ENCODE assay signal across 19 cellular contexts in the genomic region with DNA sequence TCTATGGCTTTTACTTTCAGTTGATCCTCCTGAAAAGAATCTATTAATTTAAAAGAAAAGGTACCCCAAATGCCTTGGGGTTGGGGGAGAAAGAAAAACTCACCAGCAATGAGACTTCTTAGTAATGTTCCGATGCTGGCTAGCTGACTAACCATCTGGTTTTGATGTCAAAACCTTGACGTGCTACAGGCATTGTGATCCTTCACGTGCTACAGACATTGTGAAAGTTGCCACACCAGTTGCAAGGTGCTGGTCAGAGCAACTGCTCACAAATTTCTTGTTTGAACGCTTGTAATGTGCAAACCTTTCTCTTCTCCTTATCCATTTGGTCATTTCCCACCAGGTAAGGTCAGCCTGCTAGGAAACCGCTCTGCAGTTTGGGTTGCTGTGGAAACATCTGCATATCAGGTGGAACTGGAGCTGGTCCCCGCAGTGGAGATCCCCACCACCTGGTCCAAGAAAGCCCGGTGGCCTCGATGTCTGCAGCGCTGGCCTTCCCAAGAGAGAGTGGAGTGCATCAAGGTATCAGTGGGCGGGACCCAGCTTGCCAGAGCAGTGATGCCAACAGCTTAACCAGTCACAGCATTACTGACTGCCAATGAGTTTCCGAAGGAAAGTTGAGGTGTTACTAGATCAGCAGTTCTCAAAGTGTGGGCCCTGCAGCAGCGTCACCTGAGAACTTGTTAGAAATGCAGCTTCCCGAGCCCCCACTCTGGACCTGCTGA. TPM values are rescaled to one million over a fixed set of nuclear protein-coding genes. Genes with fewer than 3 reads are reported as not detected.
DNase-seq lines count a peak whose midpoint lies in the region; ATAC-seq, FAIRE-seq and TF ChIP-seq lines count a peak whose summit lies in the region.
"Had no signal": no experiment of that assay in that cellular context is flagged by ENCODE, and none has a peak within 500 bp of the region (broad histone marks: within the 10 kb centered on the region; RNA-seq: fewer than 3 reads in every experiment).

No MANE protein-coding gene starts in this region.

- POLR2A ChIA-PET in naive thymus-derived CD8-positive, alpha-beta T cell (lab: Charles Lee), result no interaction called here

- H3K9me3 ChIP-seq in GM23248 (ENCODE audit: low read depth) (no peaks in the 10 kb centered on the region), gastroesophageal sphincter (no peaks in the 10 kb centered on the region)
- H3K9me3 ChIP-seq: A549, Peyer's patch had no signal

- no peak overlapping the region for H3K4me2 ChIP-seq in GM23248 (ENCODE audit: unreplicated experiment)
- H3K4me2 ChIP-seq: A549 had no signal

- no peak overlapping the region for H3K27ac Mint-ChIP-seq in activated CD4-positive, alpha-beta T cell treated with anti-CD3 and anti-CD28 coated beads, Interleukin-2, amount 10 ng/mL, durations not matched to agents 24 days and 14 days
- peak overlapping the region in 4 of 10 donors; percentile 79 to 90 (median 84) for H3K27ac Mint-ChIP-seq in naive thymus-derived CD8-positive, alpha-beta T cell
- H3K27ac Mint-ChIP-seq: CD14-positive monocyte had no signal

- no peak for TF ChIP-seq CTCF in gastroesophageal sphincter (IDR thresholded peaks at IDR 0.05)

- intact Hi-C loops in activated CD4-positive, alpha-beta T cell treated with anti-CD3 and anti-CD28 coated beads, Interleukin-2, amount 10 ng/mL, durations not matched to agents 24 days and 14 days (cut with micrococcal nuclease), result no loop called here

- no peak overlapping the region for H2AFZ ChIP-seq in GM23248

- H3K4me3 Mint-ChIP-seq in activated CD4-positive, alpha-beta T cell treated with anti-CD3 and anti-CD28 coated beads, Interleukin-2, amount 10 ng/mL, durations not matched to agents 24 days and 14 days, result no peak overlapping the region
- peak overlapping the region in 9 of 10 donors; percentile 15 to 81 (median 48) for H3K4me3 Mint-ChIP-seq in naive thymus-derived CD8-positive, alpha-beta T cell
- H3K4me3 Mint-ChIP-seq: CD14-positive monocyte had no signal

- H3K4me1 ChIP-seq in GM23248 (ENCODE audit: insufficient read depth), result peaks cover 14% of the 10 kb centered on the region
- no peaks in the 10 kb centered on the region for H3K4me1 ChIP-seq in gastroesophageal sphincter

- no peak overlapping the region for H3K9ac ChIP-seq in GM23248

- peaks cover 32% of the 10 kb centered on the region for H3K27me3 Mint-ChIP-seq in activated CD4-positive, alpha-beta T cell treated with anti-CD3 and anti-CD28 coated beads, Interleukin-2, amount 10 ng/mL, durations not matched to agents 24 days and 14 days
- H3K27me3 Mint-ChIP-seq in naive thymus-derived CD8-positive, alpha-beta T cell, result peaks cover 3 to 13% (median 7%) of the 10 kb centered on the region in 5 donors

- no peaks in the 10 kb centered on the region for H3K9me3 Mint-ChIP-seq in activated CD4-positive, alpha-beta T cell treated with anti-CD3 and anti-CD28 coated beads, Interleukin-2, amount 10 ng/mL, durations not matched to agents 24 days and 14 days
- no peaks in the 10 kb centered on the region for H3K9me3 Mint-ChIP-seq in naive thymus-derived CD8-positive, alpha-beta T cell
- H3K9me3 Mint-ChIP-seq: CD14-positive monocyte had no signal

- H3K27ac ChIP-seq in GM23248 (no peak overlapping the region), gastroesophageal sphincter (no peak overlapping the region)
- H3K27ac ChIP-seq: A549, Peyer's patch had no signal

- H3K36me3 ChIP-seq in GM23248 (ENCODE audit: low read depth) (no peaks in the 10 kb centered on the region), gastroesophageal sphincter (no peaks in the 10 kb centered on the region)
- H3K36me3 ChIP-seq: Peyer's patch had no signal

- in situ Hi-C loops in GM23248 (cut with MboI), result no loop called here

- H3K9me2 ChIP-seq in GM23248 (ENCODE audit: insufficient read depth), result no peaks in the 10 kb centered on the region

- TF ChIP-seq EP300 in gastroesophageal sphincter (IDR thresholded peaks at IDR 0.05), result no peak

- FAIRE-seq in H54 (lab: Jason Lieb, UNC), result no peak
- FAIRE-seq: A549 had no signal

- H4K20me1 ChIP-seq in GM23248 (ENCODE audit: insufficient read depth), result no peaks in the 10 kb centered on the region

- DNase-seq in activated CD4-positive, alpha-beta T cell treated with anti-CD3 and anti-CD28 coated beads for 48 hours, result peak; percentile 51
- DNase-seq in activated CD4-positive, alpha-beta T cell treated with anti-CD3 and anti-CD28 coated beads, Interleukin-2, amount 10 ng/mL, durations not matched to agents 24 days and 14 days, result no peak
- DNase-seq in GM23248 (peak; percentile 34), amniotic epithelial cell (ENCODE audit: low read depth) (peak; percentile 31), H54 (ENCODE audit: insufficient read length, low spot score) (no peak)
- peak in 1 of 10 donors; percentile 8 for DNase-seq in naive thymus-derived CD8-positive, alpha-beta T cell
- DNase-seq: DMS53, HCEC 1CT, IMR-90, Kasumi-1, NCI-H1417, NCI-H1930, Peyer's patch had no signal

- H3K27me3 ChIP-seq in GM23248 (replicated peaks; ENCODE audit: insufficient read depth) (0 out of 2 replicates have a peak, but pooled peaks cover 5% of the 10 kb centered on the region), gastroesophageal sphincter (peaks cover 32% of the 10 kb centered on the region)
- H3K27me3 ChIP-seq: Peyer's patch had no signal

- no peak overlapping the region for H3K4me3 ChIP-seq in GM23248
- H3K4me3 ChIP-seq in gastroesophageal sphincter, result no peak overlapping the region
- H3K4me3 ChIP-seq: A549, Peyer's patch had no signal

- H3K36me3 Mint-ChIP-seq in activated CD4-positive, alpha-beta T cell treated with anti-CD3 and anti-CD28 coated beads, Interleukin-2, amount 10 ng/mL, durations not matched to agents 24 days and 14 days (ENCODE audit: low read depth), result no peaks in the 10 kb centered on the region
- no peaks in the 10 kb centered on the region for H3K36me3 Mint-ChIP-seq in naive thymus-derived CD8-positive, alpha-beta T cell
- H3K36me3 Mint-ChIP-seq: CD14-positive monocyte had no signal

- ATAC-seq in naive thymus-derived CD8-positive, alpha-beta T cell, result no peak
- ATAC-seq in HG03457 (IDR thresholded peaks at IDR 0.05; ENCODE audit: unreplicated experiment) (no peak), gastroesophageal sphincter (no peak)
- ATAC-seq: A549 had no signal

- H3F3A ChIP-seq in GM23248 (ENCODE audit: insufficient read depth), result peaks cover 11% of the 10 kb centered on the region

- no peak for TF ChIP-seq POLR2A in H54 (IDR thresholded peaks at IDR 0.05; ENCODE audit: low read depth, low read length)
- TF ChIP-seq POLR2A in gastroesophageal sphincter (IDR thresholded peaks at IDR 0.05), result no peak

- H3K79me2 ChIP-seq in GM23248 (ENCODE audit: insufficient read depth), result no peaks in the 10 kb centered on the region

- WGBS in GM23248 (ENCODE audit: low coverage in 1 of 2, low lambda C conversion rate in 2 of 2, missing lambda C conversion rate in 2 of 2), 2 experiments, result 54 to 59% methylated on average over 13 of the region's 13 CpGs
- WGBS in gastroesophageal sphincter (ENCODE audit: low coverage in 1 of 2), 2 donors, result 78 to 89% methylated on average over 6 to 9 of the region's 13 CpGs

- peaks cover 17% of the 10 kb centered on the region for H3K4me1 Mint-ChIP-seq in activated CD4-positive, alpha-beta T cell treated with anti-CD3 and anti-CD28 coated beads, Interleukin-2, amount 10 ng/mL, durations not matched to agents 24 days and 14 days
- H3K4me1 Mint-ChIP-seq in naive thymus-derived CD8-positive, alpha-beta T cell, result peaks cover 20 to 44% (median 37%) of the 10 kb centered on the region in 4 donors

RNA-seq across cellular contexts. Expression of a gene that starts 16.1 kb away (rescaled TPM):
- not detected in 2 replicates for total RNA-seq in activated CD4-positive, alpha-beta T cell treated with anti-CD3 and anti-CD28 coated beads, Interleukin-2, amount 10 ng/mL, durations not matched to agents 24 days and 14 days
- 2.7 TPM in 1 of 2 replicates, not detected in the other for total RNA-seq in GM23248 (2014; rRNA removed; shearing (Covaris generic))
- 0.08 TPM in 1 of 2 replicates, not detected in the other for polyA plus RNA-seq in GM23248 (2016; fragmentation: Nextera tagmentation; extraction: Ambion mirVana)
- total RNA-seq in naive thymus-derived CD8-positive, alpha-beta T cell, result not detected
- polyA plus RNA-seq in naive thymus-derived CD8-positive, alpha-beta T cell, result not detected
- total RNA-seq in gastroesophageal sphincter, result 1 to 10 TPM in 1 of 4 donors, not detected in 3; 1.3 TPM
- total RNA-seq: HT-29, IMR-90, NCI-H460 had no signal
- polyA plus RNA-seq: CD14-positive monocyte, IMR-90 had no signal

Comparison
In these comparisons a context has a peak if more than half of its experiments do, and no peak if none do; other contexts are left out.
1. DNase-seq: peak in activated CD4-positive, alpha-beta T cell treated with anti-CD3 and anti-CD28 coated beads for 48 hours (single experiment), GM23248 (single experiment) and amniotic epithelial cell (single experiment); none in activated CD4-positive, alpha-beta T cell treated with anti-CD3 and anti-CD28 coated beads, Interleukin-2, amount 10 ng/mL, durations not matched to agents 24 days and 14 days (single experiment) and H54 (single experiment).